Comparison of ENCODE assay signal across 15 cellular contexts in the genomic region with DNA sequence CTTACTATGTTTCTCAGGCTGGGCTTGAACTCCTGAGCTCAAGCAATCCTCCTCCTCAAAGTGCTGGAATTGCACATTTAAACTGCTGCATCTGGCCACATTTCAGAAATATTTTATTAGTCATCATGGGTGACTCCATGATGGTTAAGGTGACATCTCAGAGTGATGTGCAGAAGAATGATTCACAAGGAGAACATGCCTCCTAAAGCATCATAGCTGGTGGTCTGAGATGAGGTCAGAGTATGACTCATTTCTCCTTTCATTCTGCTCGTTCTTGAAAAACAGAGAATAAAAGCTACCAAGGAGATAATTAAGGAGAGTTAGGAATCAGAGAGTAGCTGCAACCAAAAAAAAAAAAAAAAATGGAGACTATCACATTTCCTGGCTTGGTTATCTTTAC.
DNase-seq lines count a peak whose midpoint lies in the region; ATAC-seq and TF ChIP-seq lines count a peak whose summit lies in the region.
"Had no signal": no experiment of that assay in that cellular context is flagged by ENCODE, and none has a peak within 500 bp of the region (broad histone marks: within the 10 kb centered on the region; RNA-seq: fewer than 3 reads in every experiment).

No MANE protein-coding gene starts in this region.

- H3K4me3 ChIP-seq in choroid plexus epithelial cell (ENCODE audit: low read depth, low read length), result no peak overlapping the region
- H3K4me3 ChIP-seq: BLaER1 treated with 17β-estradiol and CSF1 and Interleukin-3, amounts not matched to agents 10 nM and 100 nM; upper lobe of right lung had no signal

- no peaks in the 10 kb centered on the region for H3K27me3 Mint-ChIP-seq in activated T-cell treated with anti-CD3 and anti-CD28 coated beads, Interleukin-2, amount 50 U/mL, for 72 hours (ENCODE audit: low read depth)
- no peaks in the 10 kb centered on the region for H3K27me3 Mint-ChIP-seq in stimulated activated naive CD8-positive, alpha-beta T cell treated with anti-CD3 and anti-CD28 coated beads, Interleukin-15, Interleukin-2, amounts not matched to agents 100 ng/mL and 50 ng/mL, for 24 hours

- no peaks in the 10 kb centered on the region for H3K9me3 Mint-ChIP-seq in activated T-cell treated with anti-CD3 and anti-CD28 coated beads, Interleukin-2, amount 50 U/mL, for 72 hours
- H3K9me3 Mint-ChIP-seq in stimulated activated naive CD8-positive, alpha-beta T cell treated with anti-CD3 and anti-CD28 coated beads, Interleukin-15, Interleukin-2, amounts not matched to agents 100 ng/mL and 50 ng/mL, for 24 hours, result no peaks in the 10 kb centered on the region

- peak in 1 of 2 donors; percentile 97 for ATAC-seq in activated T-cell treated with anti-CD3 and anti-CD28 coated beads, Interleukin-2, amount 50 U/mL, for 72 hours (replicated peaks in 1 of 2)
- ATAC-seq: upper lobe of right lung had no signal

- H3K27ac Mint-ChIP-seq in activated T-cell treated with anti-CD3 and anti-CD28 coated beads, Interleukin-2, amount 50 U/mL, for 72 hours, result peak overlapping the region; percentile 76
- peak overlapping the region; percentile 41 for H3K27ac Mint-ChIP-seq in stimulated activated naive CD8-positive, alpha-beta T cell treated with anti-CD3 and anti-CD28 coated beads, Interleukin-15, Interleukin-2, amounts not matched to agents 100 ng/mL and 50 ng/mL, for 24 hours

- H3K4me1 Mint-ChIP-seq in activated T-cell treated with anti-CD3 and anti-CD28 coated beads, Interleukin-2, amount 50 U/mL, for 72 hours (ENCODE audit: low read depth), result no peaks in the 10 kb centered on the region
- H3K4me1 Mint-ChIP-seq in stimulated activated naive CD8-positive, alpha-beta T cell treated with anti-CD3 and anti-CD28 coated beads, Interleukin-15, Interleukin-2, amounts not matched to agents 100 ng/mL and 50 ng/mL, for 24 hours (ENCODE audit: low read depth), result peaks cover 8% of the 10 kb centered on the region

- peak overlapping the region in 1 of 2 donors; percentile 78 for H3K4me3 Mint-ChIP-seq in activated T-cell treated with anti-CD3 and anti-CD28 coated beads, Interleukin-2, amount 50 U/mL, for 72 hours
- no peak overlapping the region for H3K4me3 Mint-ChIP-seq in stimulated activated naive CD8-positive, alpha-beta T cell treated with anti-CD3 and anti-CD28 coated beads, Interleukin-15, Interleukin-2, amounts not matched to agents 100 ng/mL and 50 ng/mL, for 24 hours

- peaks cover 0 to 2% of the 10 kb centered on the region in 2 donors for H3K36me3 Mint-ChIP-seq in activated T-cell treated with anti-CD3 and anti-CD28 coated beads, Interleukin-2, amount 50 U/mL, for 72 hours (ENCODE audit: insufficient read depth in 2 of 2)
- no peaks in the 10 kb centered on the region for H3K36me3 Mint-ChIP-seq in stimulated activated naive CD8-positive, alpha-beta T cell treated with anti-CD3 and anti-CD28 coated beads, Interleukin-15, Interleukin-2, amounts not matched to agents 100 ng/mL and 50 ng/mL, for 24 hours (ENCODE audit: low read depth)

- peak in 1 of 2 donors; percentile 8 for DNase-seq in activated T-cell treated with anti-CD3 and anti-CD28 coated beads, Interleukin-2, amount 50 U/mL, for 72 hours
- DNase-seq in activated T-cell treated with anti-CD3 and anti-CD28 coated beads for 4 hours, result no peak
- DNase-seq in M059J (ENCODE audit: low read depth), result peak; percentile 37
- DNase-seq in choroid plexus epithelial cell (ENCODE audit: low read depth), result peak; percentile 85
- no peak for DNase-seq in stimulated activated CD4-positive, alpha-beta T cell treated with anti-CD3 and anti-CD28 coated beads, Interleukin-1b, Interleukin-23, amount 100 ng/mL, for 48 hours
- DNase-seq in Kasumi-1 (lab: John Stamatoyannopoulos, UW), result no peak
- DNase-seq in germinal center (ENCODE audit: low spot score), result no peak
- DNase-seq: activated CD8-positive, alpha-beta memory T cell treated with anti-CD3 and anti-CD28 coated beads, Interleukin-2, amount 50 U/mL, for 48 hours; anterior cingulate cortex; islet precursor cell; posterior cingulate gyrus; SHP77; upper lobe of right lung had no signal

- no peak for TF ChIP-seq CTCF in choroid plexus epithelial cell (conservative IDR thresholded peaks at IDR 0.05; ENCODE audit: low read depth, low read length)

Comparison
In these comparisons a context has a peak if more than half of its experiments do, and no peak if none do; other contexts are left out.
1. DNase-seq: peak in M059J (single experiment) and choroid plexus epithelial cell (single experiment); none in activated T-cell treated with anti-CD3 and anti-CD28 coated beads for 4 hours (single experiment), stimulated activated CD4-positive, alpha-beta T cell treated with anti-CD3 and anti-CD28 coated beads, Interleukin-1b, Interleukin-23, amount 100 ng/mL, for 48 hours (single experiment), Kasumi-1 (0 of 2) and germinal center (single experiment).